18 cellular contexts compared by ENCODE assay signal in genomic region chr1:216945506-216946080, GRCh38.
"Had no signal": no experiment of that assay in that cellular context is flagged by ENCODE, and none has a peak within 500 bp of the region (broad histone marks: within the 10 kb centered on the region; RNA-seq: fewer than 3 reads in every experiment).

No MANE protein-coding gene starts in this region.

- H3K4me1 ChIP-seq: esophagus squamous epithelium, right atrium auricular region, tibial nerve, uterus had no signal

- H3K27me3 Mint-ChIP-seq: activated CD8-positive, alpha-beta T cell treated with anti-CD3 and anti-CD28 coated beads for 36 hours; activated naive CD8-positive, alpha-beta T cell treated with anti-CD3 and anti-CD28 coated beads, Interleukin-2, amount 50 U/mL, for 24 hours had no signal

- H3K27ac ChIP-seq: esophagus squamous epithelium, right atrium auricular region, uterus had no signal

- H3K4me3 Mint-ChIP-seq: activated CD8-positive, alpha-beta T cell treated with anti-CD3 and anti-CD28 coated beads for 36 hours; activated naive CD4-positive, alpha-beta T cell treated with anti-CD3 and anti-CD28 coated beads for 36 hours; activated naive CD8-positive, alpha-beta T cell treated with anti-CD3 and anti-CD28 coated beads, Interleukin-2, amount 50 U/mL, for 24 hours; nephron progenitor cell had no signal

- H3K4me1 Mint-ChIP-seq: activated naive CD8-positive, alpha-beta T cell treated with anti-CD3 and anti-CD28 coated beads, Interleukin-2, amount 50 U/mL, for 24 hours had no signal

- DNase-seq: activated CD4-positive, alpha-beta T cell treated with anti-CD3 and anti-CD28 coated beads for 48 hours; activated CD4-positive, CD25-positive, alpha-beta regulatory T cell; activated CD8-positive, alpha-beta T cell treated with anti-CD3 and anti-CD28 coated beads for 36 hours; activated naive CD4-positive, alpha-beta T cell treated with anti-CD3 and anti-CD28 coated beads for 36 hours; activated naive CD8-positive, alpha-beta T cell treated with anti-CD3 and anti-CD28 coated beads, Interleukin-2, amount 50 U/mL, for 24 hours; activated T-cell treated with anti-CD3 and anti-CD28 coated beads, Interleukin-2, amount 50 U/mL, for 1 hour; dermis blood vessel endothelial cell; effector memory CD4-positive, alpha-beta T cell; esophagus squamous epithelium; nephron progenitor cell; occipital lobe; stimulated activated CD4-positive, alpha-beta T cell treated with anti-CD3 and anti-CD28 coated beads, Interleukin-12 subunit alpha, Interleukin-12 subunit beta, amount 100 ng/mL, for 4 hours; stimulated activated CD4-positive, alpha-beta T cell treated with anti-CD3 and anti-CD28 coated beads, Interleukin-2, amount 100 ng/mL, for 24 hours; stimulated activated naive CD8-positive, alpha-beta T cell treated with anti-CD3 and anti-CD28 coated beads, Interleukin-15, Interleukin-2, amounts not matched to agents 100 U/mL and 50 U/mL, for 24 hours; uterus had no signal

- H3K9me3 ChIP-seq: esophagus squamous epithelium, right atrium auricular region, tibial nerve, uterus had no signal

- H3K9me3 Mint-ChIP-seq: activated CD8-positive, alpha-beta T cell treated with anti-CD3 and anti-CD28 coated beads for 36 hours; activated naive CD4-positive, alpha-beta T cell treated with anti-CD3 and anti-CD28 coated beads for 36 hours; activated naive CD8-positive, alpha-beta T cell treated with anti-CD3 and anti-CD28 coated beads, Interleukin-2, amount 50 U/mL, for 24 hours; activated T-helper 2 cell treated with anti-CD3 and anti-CD28 coated beads, Interferon-gamma antibody, Interleukin-2, Interleukin-4, amounts not matched to agents 10 μg/mL and 5 μg/mL and 100 μg/mL, durations not matched to agents 14 hours and 24 hours and 36 hours; nephron progenitor cell had no signal

- H3K27ac Mint-ChIP-seq: activated CD8-positive, alpha-beta T cell treated with anti-CD3 and anti-CD28 coated beads for 36 hours; activated naive CD4-positive, alpha-beta T cell treated with anti-CD3 and anti-CD28 coated beads for 36 hours; activated naive CD8-positive, alpha-beta T cell treated with anti-CD3 and anti-CD28 coated beads, Interleukin-2, amount 50 U/mL, for 24 hours; activated T-helper 2 cell treated with anti-CD3 and anti-CD28 coated beads, Interferon-gamma antibody, Interleukin-2, Interleukin-4, amounts not matched to agents 10 μg/mL and 5 μg/mL and 100 μg/mL, durations not matched to agents 14 hours and 24 hours and 36 hours had no signal

- H3K27me3 ChIP-seq: esophagus squamous epithelium, right atrium auricular region, tibial nerve, uterus had no signal
